ENCODE assay signal across 20 cellular contexts in genomic region chr15:36894062-36894461, GRCh38.
DNase-seq lines count a peak whose midpoint lies in the region; ATAC-seq, FAIRE-seq and TF ChIP-seq lines count a peak whose summit lies in the region.
"Had no signal": no experiment of that assay in that cellular context is flagged by ENCODE, and none has a peak within 500 bp of the region (broad histone marks: within the 10 kb centered on the region; RNA-seq: fewer than 3 reads in every experiment).

No MANE protein-coding gene starts in this region.

- no peaks in the 10 kb centered on the region for H3K9me2 ChIP-seq in neural cell (ENCODE audit: insufficient read depth, low read length)

- WGBS in K562 (ENCODE audit: insufficient coverage, low coverage, missing lambda C conversion rate) = 90% methylated on average over 4 of the region's 4 CpGs
- WGBS in small intestine, 3 donors = 82 to 92% (median 84%) methylated on average over 4 of the region's 4 CpGs

- POLR2A ChIA-PET in K562 (lab: Yijun Ruan, JAX) = no interaction called here

- TF ChIP-seq EP300 in K562 (IDR thresholded peaks at IDR 0.05; ENCODE audit: low read length) (no peak), neural cell (conservative IDR thresholded peaks at IDR 0.05; ENCODE audit: poor library complexity, severe bottlenecking) (peak; percentile 99)

- H3K36me3 ChIP-seq in K562 (ENCODE audit: control insufficient read depth, insufficient read depth, low read length) (peaks cover 50% of the 10 kb centered on the region; the same call in 2 of the 3 replicates), neural cell (ENCODE audit: insufficient read depth, low read length) (peaks cover 28% of the 10 kb centered on the region), small intestine (ENCODE audit: control insufficient read depth in 2 of 2, insufficient read depth in 2 of 2, low read length in 2 of 2) (peaks cover 4% of the 10 kb centered on the region in 2 donors)

- DNase-seq in NCI-H82 (lab: John Stamatoyannopoulos, UW) (peak; percentile 41), NCI-H82 treated with DMSO at 0.1 percent for 48 hours (lab: John Stamatoyannopoulos, UW; ENCODE audit: unreplicated experiment) (no peak), K562 (ENCODE audit: extremely low read depth in 1 of 4, low spot score in 3 of 4) (no peak), small intestine (no peak)
- DNase-seq: AML-193; Caco-2; CD4-positive, alpha-beta T cell; DMS153; DMS79; GDM1; H9 had no signal

- no peak overlapping the region for H3K27ac ChIP-seq in K562 (ENCODE audit: extremely low read depth, low read depth, low read length)
- H3K27ac ChIP-seq in neural cell (ENCODE audit: low read length) = peak overlapping the region; percentile 49
- no peak overlapping the region for H3K27ac ChIP-seq in small intestine (ENCODE audit: low read depth in 1 of 2, low read length in 1 of 2)
- H3K27ac ChIP-seq: 22Rv1, A549, C4-2B had no signal

- no peak overlapping the region for H2AFZ ChIP-seq in K562 (ENCODE audit: low read depth, low read length)
- no peak overlapping the region for H2AFZ ChIP-seq in neural cell (ENCODE audit: low read depth, low read length)

- H3K9me3 ChIP-seq in K562 (replicated peaks; ENCODE audit: control insufficient read depth, insufficient read depth, low read depth, low read length) (no peaks in the 10 kb centered on the region), neural cell (ENCODE audit: low read length) (no peaks in the 10 kb centered on the region), small intestine (ENCODE audit: control insufficient read depth, low read depth) (no peaks in the 10 kb centered on the region)
- H3K9me3 ChIP-seq: A549, Caco-2 had no signal

- FAIRE-seq in K562 (lab: Jason Lieb, UNC) (no peak), small intestine (lab: Jason Lieb, UNC) (no peak)
- FAIRE-seq: A549, GM12892, H1, HepG2 had no signal

- TF ChIP-seq CTCF in K562 (IDR thresholded peaks at IDR 0.05 in 2 of 3, conservative IDR thresholded peaks at IDR 0.05 in 1 of 3; ENCODE audit: insufficient read depth in 2 of 3, low read depth in 1 of 3, low read length in 3 of 3) (no peak), neural cell (IDR thresholded peaks at IDR 0.05; ENCODE audit: poor library complexity, severe bottlenecking) (no peak)

- H3K4me3 ChIP-seq in K562 (no peak overlapping the region), neural cell (ENCODE audit: low read length) (no peak overlapping the region), small intestine (ENCODE audit: low read depth in 1 of 2, low read length in 2 of 2) (no peak overlapping the region)
- H3K4me3 ChIP-seq: A549 had no signal

- CTCF ChIA-PET in K562 (lab: Yijun Ruan, JAX; ENCODE audit: low intra/inter-chr PET ratio) = no interaction called here

- ATAC-seq in K562 (no peak), GM18502 (IDR thresholded peaks at IDR 0.05; ENCODE audit: poor library complexity, unreplicated experiment) (no peak)
- no peak for ATAC-seq in activated CD4-positive, CD25-positive, alpha-beta regulatory T cell treated with anti-CD3 and anti-CD28 coated beads, Interleukin-2, amount 50 U/mL, for 24 hours
- ATAC-seq: A549, HepG2 had no signal

- no peaks in the 10 kb centered on the region for H3K9me1 ChIP-seq in K562 (ENCODE audit: control insufficient read depth, insufficient read depth, low read length)

- H3K4me1 ChIP-seq in K562 (replicated peaks in 1 of 2; ENCODE audit: control insufficient read depth in 2 of 2, insufficient read depth in 2 of 2, low read length in 2 of 2) (peaks cover 9 to 14% of the 10 kb centered on the region in 2 experiments; a peak in 4 of 5 replicates), small intestine (ENCODE audit: control insufficient read depth in 2 of 2, insufficient read depth in 1 of 2, low read depth in 1 of 2, low read length in 1 of 2) (peaks cover 2% of the 10 kb centered on the region in 2 donors)

- H4K20me1 ChIP-seq in K562 (replicated peaks; ENCODE audit: control insufficient read depth, insufficient read depth, low read length) (no peaks in the 10 kb centered on the region), neural cell (ENCODE audit: insufficient read depth) (peaks cover 38% of the 10 kb centered on the region)

- TF ChIP-seq RAD21 in K562 (CRISPR knock-in tag; conservative IDR thresholded peaks at IDR 0.05 in 1 of 2, IDR thresholded peaks at IDR 0.05 in 1 of 2) (no peak), neural cell (conservative IDR thresholded peaks at IDR 0.05) (no peak)

- no peaks in the 10 kb centered on the region for H3K79me2 ChIP-seq in K562 (ENCODE audit: control insufficient read depth, insufficient read depth, low read length)
- peaks cover 60% of the 10 kb centered on the region for H3K79me2 ChIP-seq in neural cell (replicated peaks; ENCODE audit: insufficient read depth, low read length)

- no peak overlapping the region for H3K9ac ChIP-seq in K562 (ENCODE audit: insufficient read depth in 1 of 2, low read depth in 2 of 2, low read length in 2 of 2)
- no peak overlapping the region for H3K9ac ChIP-seq in neural cell (ENCODE audit: low read length)

- BruUV-seq in K562 (replicated peaks; lab: Mats Ljungman, UMichigan) = no TSS peak

- in situ Hi-C loops in K562 (cut with MboI) = loop anchor here (25.0 kb wide), 1 partner anchor 993 kb away; no protein-coding TSS in a partner anchor

- TF ChIP-seq POLR2A in K562 (conservative IDR thresholded peaks at IDR 0.05) = no peak

- intact Hi-C loops in K562 (cut with micrococcal nuclease) = no loop called here

- H3K4me2 ChIP-seq in K562 (ENCODE audit: insufficient read depth, low read length) (no peak overlapping the region), neural cell (ENCODE audit: low read length) (no peak overlapping the region)
- H3K4me2 ChIP-seq: A549 had no signal

- peaks cover 22% of the 10 kb centered on the region for H3F3A ChIP-seq in neural cell (ENCODE audit: insufficient read depth, low read length, poor library complexity, severe bottlenecking)

- no peaks in the 10 kb centered on the region for H3K27me3 ChIP-seq in K562 (ENCODE audit: control insufficient read depth in 2 of 2, insufficient read depth in 2 of 2, low read length in 2 of 2)
- H3K27me3 ChIP-seq in neural cell (ENCODE audit: insufficient read depth, low read depth, low read length) = no peaks in the 10 kb centered on the region
- H3K27me3 ChIP-seq in small intestine (ENCODE audit: control insufficient read depth in 2 of 2, insufficient read depth in 2 of 2, low read length in 2 of 2) = no peaks in the 10 kb centered on the region

TF ChIP-seq in K562, 482 proteins besides CTCF, POLR2A, EP300 and RAD21:
- TF ChIP-seq PBX2 (CRISPR knock-in tag; IDR thresholded peaks at IDR 0.05; ENCODE audit: low read depth) (no peak), PBX2 (tag; conservative IDR thresholded peaks at IDR 0.05; ENCODE audit: low read depth) (0 out of 2 replicates have a peak, but pooled peaks have one; percentile 24), SNRNP70 (optimal IDR thresholded peaks at IDR 0.05; ENCODE audit: low read depth, low read length) (no peak)

TF ChIP-seq in neural cell, 6 proteins besides CTCF, POLR2A, EP300 and RAD21:
- TF ChIP-seq EZH2 (IDR thresholded peaks at IDR 0.05; ENCODE audit: borderline replicate concordance, insufficient read depth, low read length, poor library complexity, severe bottlenecking) (no peak), POLR2AphosphoS5 (IDR thresholded peaks at IDR 0.05) (peak; percentile 84)
TF ChIP-seq in neural cell: peak in this region for 1.
